ENCODE assay signal across 8 cellular contexts in genomic region chr5:139636207-139636792, GRCh38. TPM values are rescaled to one million over a fixed set of nuclear protein-coding genes. Genes with fewer than 3 reads are reported as not detected.
A peak's percentile ranks its signal among the peaks of the same experiment; 100 is the strongest.
DNase-seq lines count a peak whose midpoint lies in the region; ATAC-seq and TF ChIP-seq lines count a peak whose summit lies in the region.

No MANE protein-coding gene starts in this region.

- WGBS in smooth muscle cell (ENCODE audit: low lambda C conversion rate), result 77% methylated on average over 2 of the region's 2 CpGs

- peaks cover 82% of the 10 kb centered on the region for H3K36me3 Mint-ChIP-seq in Caco-2 (ENCODE audit: insufficient read depth, unreplicated experiment)

- no peaks in the 10 kb centered on the region for H3K79me2 ChIP-seq in smooth muscle cell (ENCODE audit: low read depth)

- no peak overlapping the region for H3K9ac ChIP-seq in smooth muscle cell (ENCODE audit: low read depth)

- no peaks in the 10 kb centered on the region for H3K9me3 Mint-ChIP-seq in Caco-2 (ENCODE audit: unreplicated experiment)

- TF ChIP-seq CTCF in Caco-2 (IDR thresholded peaks at IDR 0.05; ENCODE audit: insufficient read depth in 1 of 2, low read depth in 1 of 2, low read length in 1 of 2, severe bottlenecking in 1 of 2, unreplicated experiment in 1 of 2) (no peak), smooth muscle cell (IDR thresholded peaks at IDR 0.05; ENCODE audit: borderline replicate concordance, insufficient read depth, poor library complexity, severe bottlenecking) (no peak), BE2C (IDR thresholded peaks at IDR 0.05; ENCODE audit: low read depth, low read length) (no peak)

- H3K4me1 ChIP-seq in Caco-2 (peaks cover 36% of the 10 kb centered on the region), smooth muscle cell (ENCODE audit: low read depth) (peaks cover 22% of the 10 kb centered on the region), BE2C (peaks cover 30% of the 10 kb centered on the region)

- H3K27ac ChIP-seq in smooth muscle cell (ENCODE audit: low read depth), result peak overlapping the region; percentile 98

- DNase-seq in Caco-2, result no peak
- DNase-seq in activated CD4-positive, alpha-beta T cell treated with anti-CD3 and anti-CD28 coated beads for 48 hours, result peak; percentile 72
- peak; percentile 50 to 56 for DNase-seq in erythroblast (lab: John Stamatoyannopoulos, UW)
- no peak for DNase-seq in smooth muscle cell (lab: John Stamatoyannopoulos, UW; ENCODE audit: unreplicated experiment)
- no peak for DNase-seq in BE2C
- no peak for DNase-seq in nucleus accumbens (lab: John Stamatoyannopoulos, UW)

- POLR2A ChIA-PET in Caco-2 (lab: Charles Lee), result interaction anchor here (0.7 kb wide), 1 partner anchor 12 kb away, joined by 3 read pairs; the partner anchor contains the start of gene CXXC5

- intact Hi-C loops in Caco-2 (cut with micrococcal nuclease; ENCODE audit: unreplicated experiment), result no loop called here

- H3K27me3 ChIP-seq in Caco-2 (replicated peaks; ENCODE audit: control insufficient read depth, insufficient read depth, low read length) (no peaks in the 10 kb centered on the region), smooth muscle cell (ENCODE audit: low read depth) (no peaks in the 10 kb centered on the region), BE2C (no peaks in the 10 kb centered on the region)

- peaks cover 47% of the 10 kb centered on the region for H3K4me1 Mint-ChIP-seq in Caco-2 (ENCODE audit: low read depth, unreplicated experiment)

- H3K4me3 ChIP-seq in Caco-2 (ENCODE audit: low read depth, low read length), result no peak overlapping the region
- H3K4me3 ChIP-seq in smooth muscle cell, result no peak overlapping the region
- H3K4me3 ChIP-seq in BE2C (ENCODE audit: low read depth, low read length), result no peak overlapping the region

- ATAC-seq in GM19372 (IDR thresholded peaks at IDR 0.05; ENCODE audit: low read depth, unreplicated experiment) (peak; percentile 71), HG03354 (IDR thresholded peaks at IDR 0.05; ENCODE audit: poor library complexity, severe bottlenecking, unreplicated experiment) (peak; percentile 74)

- H3K4me3 Mint-ChIP-seq in Caco-2 (ENCODE audit: unreplicated experiment), result no peak overlapping the region

- no peak overlapping the region for H2AFZ ChIP-seq in smooth muscle cell (ENCODE audit: low read depth)

- peak overlapping the region; percentile 86 for H3K4me2 ChIP-seq in smooth muscle cell

- H3K36me3 ChIP-seq in Caco-2 (ENCODE audit: control insufficient read depth, insufficient read depth, low read length) (no peaks in the 10 kb centered on the region), smooth muscle cell (ENCODE audit: low read depth) (no peaks in the 10 kb centered on the region), BE2C (no peaks in the 10 kb centered on the region)

- no peaks in the 10 kb centered on the region for H3K27me3 Mint-ChIP-seq in Caco-2 (ENCODE audit: insufficient read depth, unreplicated experiment)

- CTCF ChIA-PET in Caco-2 (lab: Charles Lee), result interaction anchor here (0.6 to 5.2 kb wide), 6 partner anchors 13 to 130 kb away, joined by 3 to 46 read pairs (median 7); partner anchors contain the start of gene CXXC5

- TF ChIP-seq POLR2A in erythroblast (IDR thresholded peaks at IDR 0.05; ENCODE audit: low read length), result no peak

- peaks cover 6% of the 10 kb centered on the region for H3F3A ChIP-seq in smooth muscle cell (ENCODE audit: low read depth)

- H3K9me3 ChIP-seq in Caco-2 (no peaks in the 10 kb centered on the region), smooth muscle cell (replicated peaks; ENCODE audit: low read depth) (no peaks in the 10 kb centered on the region), BE2C (no peaks in the 10 kb centered on the region)

- no peaks in the 10 kb centered on the region for H4K20me1 ChIP-seq in smooth muscle cell (ENCODE audit: low read depth)

- no TSS peak for BruUV-seq in Caco-2 (replicated peaks; lab: Mats Ljungman, UMichigan)

- H3K27ac Mint-ChIP-seq in Caco-2 (ENCODE audit: unreplicated experiment), result peak overlapping the region; percentile 82

RNA-seq across cellular contexts. Expression of gene CXXC5, which starts 11.8 kb away (rescaled TPM):
- 79.5 and 92.3 TPM in 2 replicates for total RNA-seq in Caco-2 (2022)
- 85.5 and 103 TPM in 2 replicates for total RNA-seq in smooth muscle cell
- polyA plus RNA-seq in smooth muscle cell, result 139 and 175 TPM in 2 replicates
- polyA plus RNA-seq in BE2C (2012; ENCODE audit: insufficient read depth, insufficient read length, low read depth), result 263 TPM

Comparison
In these comparisons a context has a peak if more than half of its experiments do, and no peak if none do; other contexts are left out.
1. DNase-seq: peak in activated CD4-positive, alpha-beta T cell treated with anti-CD3 and anti-CD28 coated beads for 48 hours (single experiment) and erythroblast (2 of 2); none in Caco-2 (0 of 2), smooth muscle cell (single experiment), BE2C (single experiment) and nucleus accumbens (0 of 56).